8 cellular contexts compared by ENCODE assay signal in the genomic region with DNA sequence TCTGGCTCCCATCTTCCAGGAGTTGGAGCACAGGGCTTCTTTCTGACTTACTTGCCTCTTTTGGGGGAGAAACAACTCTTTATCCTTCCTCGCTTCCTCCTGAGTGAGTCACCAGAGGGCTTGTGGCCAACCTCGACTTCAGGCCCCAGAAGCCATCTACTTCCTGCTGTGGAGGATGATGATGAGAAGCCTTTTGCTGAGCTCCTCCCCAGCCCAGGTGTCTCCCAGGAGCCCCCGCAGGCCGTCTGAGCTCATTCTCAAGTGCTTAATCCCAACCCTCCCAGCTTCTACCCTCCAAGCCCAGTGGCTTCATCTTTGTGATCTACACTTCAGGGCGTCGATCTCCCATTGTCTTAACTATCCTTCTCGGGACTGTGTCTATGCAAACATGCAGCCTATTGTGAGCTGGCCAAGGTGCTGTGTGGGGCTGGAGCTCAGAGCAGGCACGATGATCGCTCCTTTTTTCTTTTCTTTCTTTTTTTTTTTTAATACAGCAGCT. TPM values are rescaled to one million over a fixed set of nuclear protein-coding genes. Genes with fewer than 3 reads are reported as not detected.
DNase-seq lines count a peak whose midpoint lies in the region; ATAC-seq and TF ChIP-seq lines count a peak whose summit lies in the region.

No MANE protein-coding gene starts in this region.

- H3K36me3 ChIP-seq in vagina: no peaks in the 10 kb centered on the region

- ATAC-seq in GM21576 (IDR thresholded peaks at IDR 0.05; ENCODE audit: unreplicated experiment): no peak
- ATAC-seq in HG02840 (IDR thresholded peaks at IDR 0.05; ENCODE audit: low FRiP score, unreplicated experiment): no peak
- no peak for ATAC-seq in GM21423 (IDR thresholded peaks at IDR 0.05; ENCODE audit: unreplicated experiment)

- intact Hi-C loops in vagina (cut with DNase I): no loop called here

- no peak overlapping the region for H3K27ac ChIP-seq in vagina

- no peak overlapping the region for H3K4me3 ChIP-seq in vagina

- DNase-seq in ELF-1 (ENCODE audit: low read depth, low spot score) (peak; percentile 66), RPMI7951 (ENCODE audit: low read depth) (peak; percentile 83), renal cortical epithelial cell (ENCODE audit: low read depth) (peak; percentile 36), vagina (ENCODE audit: extremely low spot score in 2 of 2) (no peak)

- no peak for TF ChIP-seq POLR2A in vagina (IDR thresholded peaks at IDR 0.05)

- H3K36me3 Mint-ChIP-seq in activated naive CD4-positive, alpha-beta T cell treated with anti-CD3 and anti-CD28 coated beads, Interleukin-2, amount 50 U/mL, for 24 hours: peaks cover 5% of the 10 kb centered on the region

- H3K4me3 Mint-ChIP-seq in activated naive CD4-positive, alpha-beta T cell treated with anti-CD3 and anti-CD28 coated beads, Interleukin-2, amount 50 U/mL, for 24 hours: peak overlapping the region; percentile 59

- H3K4me1 Mint-ChIP-seq in activated naive CD4-positive, alpha-beta T cell treated with anti-CD3 and anti-CD28 coated beads, Interleukin-2, amount 50 U/mL, for 24 hours: peaks cover 37% of the 10 kb centered on the region

- no peaks in the 10 kb centered on the region for H3K4me1 ChIP-seq in vagina

- TF ChIP-seq CTCF in vagina (IDR thresholded peaks at IDR 0.05): no peak

- H3K9me3 Mint-ChIP-seq in activated naive CD4-positive, alpha-beta T cell treated with anti-CD3 and anti-CD28 coated beads, Interleukin-2, amount 50 U/mL, for 24 hours: no peaks in the 10 kb centered on the region

- H3K9me3 ChIP-seq in vagina: no peaks in the 10 kb centered on the region

- no peaks in the 10 kb centered on the region for H3K27me3 ChIP-seq in vagina

- H3K27me3 Mint-ChIP-seq in activated naive CD4-positive, alpha-beta T cell treated with anti-CD3 and anti-CD28 coated beads, Interleukin-2, amount 50 U/mL, for 24 hours: no peaks in the 10 kb centered on the region

- H3K27ac Mint-ChIP-seq in activated naive CD4-positive, alpha-beta T cell treated with anti-CD3 and anti-CD28 coated beads, Interleukin-2, amount 50 U/mL, for 24 hours: peak overlapping the region; percentile 96

RNA-seq across cellular contexts. Expression of a gene that starts 27.9 kb away (rescaled TPM):
- 4.8 and 6.4 TPM in 2 replicates for total RNA-seq in RPMI7951 (2014; rRNA removed; shearing (Covaris generic))
- 1.8 and 14.1 TPM in 2 replicates for total RNA-seq in renal cortical epithelial cell
- total RNA-seq in vagina: 43.5 TPM

RNA-seq across cellular contexts. Expression of a gene that starts 35.0 kb away (rescaled TPM):
- 7.0 and 9.4 TPM in 2 replicates for total RNA-seq in RPMI7951 (2014; rRNA removed; shearing (Covaris generic))
- total RNA-seq in renal cortical epithelial cell (5.9 and 14.2 TPM in 2 replicates), vagina (6.4 TPM)

Comparison
In these comparisons a context has a peak if more than half of its experiments do, and no peak if none do; other contexts are left out.
1. DNase-seq: peak in ELF-1 (single experiment), RPMI7951 (single experiment) and renal cortical epithelial cell (single experiment); none in vagina (0 of 2).